In genomic region chr2:144210076-144210475, GRCh38 we compare ENCODE assay signal across 27 cellular contexts.
DNase-seq lines count a peak whose midpoint lies in the region; ATAC-seq, FAIRE-seq and TF ChIP-seq lines count a peak whose summit lies in the region.
"Had no signal": no experiment of that assay in that cellular context is flagged by ENCODE, and none has a peak within 500 bp of the region (broad histone marks: within the 10 kb centered on the region; RNA-seq: fewer than 3 reads in every experiment).

No MANE protein-coding gene starts in this region.

- 92% methylated on average over 2 of the region's 2 CpGs for WGBS in HepG2 (ENCODE audit: low lambda C conversion rate)
- 100% methylated on average over 2 of the region's 2 CpGs for WGBS in right lobe of liver (ENCODE audit: insufficient coverage, low coverage, low lambda C conversion rate, missing lambda C conversion rate)

- peaks cover 36% of the 10 kb centered on the region for H3K4me1 Mint-ChIP-seq in stimulated activated effector memory CD8-positive, alpha-beta T cell treated with anti-CD3 and anti-CD28 coated beads, Interleukin-12 subunit alpha, Interleukin-12 subunit beta, amount 100 ng/mL, for 72 hours

- FAIRE-seq in HepG2 (lab: Jason Lieb, UNC) = peak; percentile 36
- FAIRE-seq: A549, GM12878, GM18507 had no signal

- no peaks in the 10 kb centered on the region for H3F3A ChIP-seq in Loucy (ENCODE audit: low read depth)

- no peak overlapping the region for H3K27ac ChIP-seq in HepG2 (ENCODE audit: extremely low read length, insufficient read depth, low read length)
- H3K27ac ChIP-seq in right lobe of liver = no peak overlapping the region
- H3K27ac ChIP-seq: 22Rv1; A549; BLaER1 treated with 17β-estradiol and CSF1 and Interleukin-3, amounts not matched to agents 10 nM and 100 nM; C4-2B had no signal

- peaks cover 42% of the 10 kb centered on the region for H3K36me3 Mint-ChIP-seq in stimulated activated effector memory CD8-positive, alpha-beta T cell treated with anti-CD3 and anti-CD28 coated beads, Interleukin-12 subunit alpha, Interleukin-12 subunit beta, amount 100 ng/mL, for 72 hours

- intact Hi-C loops in HepG2 (cut with micrococcal nuclease; ENCODE audit: unreplicated experiment) (no loop called here), right lobe of liver (cut with DNase I) (no loop called here)

- TF ChIP-seq EP300 in HepG2 (IDR thresholded peaks at IDR 0.05; ENCODE audit: low read depth in 2 of 2, low read length in 2 of 2) (no peak), HepG2 (CRISPR knock-in tag; IDR thresholded peaks at IDR 0.05; ENCODE audit: borderline replicate concordance) (no peak)

- in situ Hi-C loops in HepG2 (cut with HindIII; ENCODE audit: extremely low pct_ligation_motif_present, low pct_unique_long_range_greater_than_20kb) = no loop called here

- peaks cover 4% of the 10 kb centered on the region for H3K9me3 Mint-ChIP-seq in stimulated activated effector memory CD8-positive, alpha-beta T cell treated with anti-CD3 and anti-CD28 coated beads, Interleukin-12 subunit alpha, Interleukin-12 subunit beta, amount 100 ng/mL, for 72 hours
- H3K9me3 Mint-ChIP-seq: CD4-positive, alpha-beta T cell; CD8-positive, alpha-beta T cell had no signal

- TF ChIP-seq RAD21 in HepG2 (CRISPR knock-in tag; IDR thresholded peaks at IDR 0.05) = no peak

- ATAC-seq in HepG2 (no peak), right lobe of liver (no peak)
- ATAC-seq in stimulated activated effector memory CD8-positive, alpha-beta T cell treated with anti-CD3 and anti-CD28 coated beads, Interleukin-12 subunit alpha, Interleukin-12 subunit beta, amount 100 ng/mL, for 72 hours = no peak
- ATAC-seq: A549; CD8-positive, alpha-beta T cell; GM12878 had no signal

- DNase-seq in HepG2 (ENCODE audit: low spot score) (no peak), right lobe of liver (no peak), myocyte (ENCODE audit: low read depth) (peak; percentile 54), D341Med (ENCODE audit: low spot score) (no peak), islet precursor cell (no peak)
- no peak for DNase-seq in stimulated activated effector memory CD8-positive, alpha-beta T cell treated with anti-CD3 and anti-CD28 coated beads, Interleukin-12 subunit alpha, Interleukin-12 subunit beta, amount 100 ng/mL, for 72 hours (ENCODE audit: low spot score in 2 of 2)
- DNase-seq in stimulated activated naive CD4-positive, alpha-beta T cell (lab: John Stamatoyannopoulos, UW) = no peak
- DNase-seq: AML-193; Caco-2; Calu3; CD4-positive, alpha-beta T cell; CD8-positive, alpha-beta T cell; DMS 273 treated with DMSO at 0.1 percent for 48 hours; DMS153; DMS53; DMS79; DND-41; EL; GDM1 had no signal

- no peaks in the 10 kb centered on the region for H4K20me1 ChIP-seq in HepG2 (ENCODE audit: insufficient read depth, low read length)
- no peaks in the 10 kb centered on the region for H4K20me1 ChIP-seq in Loucy (ENCODE audit: insufficient read depth, low read length, poor library complexity, severe bottlenecking)
- H4K20me1 ChIP-seq: BLaER1 treated with 17β-estradiol and CSF1 and Interleukin-3, amounts not matched to agents 10 nM and 100 nM had no signal

- no peaks in the 10 kb centered on the region for H3K9me2 ChIP-seq in Loucy (replicated peaks; ENCODE audit: low read depth, low read length)

- TF ChIP-seq POLR2A in HepG2 (IDR thresholded peaks at IDR 0.05; ENCODE audit: insufficient read depth in 1 of 2, low read depth in 2 of 2, low read length in 2 of 2) (no peak), right lobe of liver (IDR thresholded peaks at IDR 0.05) (no peak)

- H3K4me2 ChIP-seq in HepG2 (ENCODE audit: low read depth, low read length) = no peak overlapping the region
- H3K4me2 ChIP-seq in Loucy (ENCODE audit: low read depth, low read length, poor library complexity, severe bottlenecking) = peak overlapping the region; percentile 57
- H3K4me2 ChIP-seq: A549; BLaER1 treated with 17β-estradiol and CSF1 and Interleukin-3, amounts not matched to agents 10 nM and 100 nM had no signal

- H3K27me3 ChIP-seq in HepG2 (ENCODE audit: control insufficient read depth in 1 of 2, insufficient read depth in 2 of 2, low read length in 2 of 2) = no peaks in the 10 kb centered on the region
- no peaks in the 10 kb centered on the region for H3K27me3 ChIP-seq in right lobe of liver
- H3K27me3 ChIP-seq in Loucy (ENCODE audit: insufficient read depth, low read length, poor library complexity, severe bottlenecking) = no peaks in the 10 kb centered on the region
- H3K27me3 ChIP-seq: BLaER1 treated with 17β-estradiol and CSF1 and Interleukin-3, amounts not matched to agents 10 nM and 100 nM had no signal

- H3K9me3 ChIP-seq in HepG2 (ENCODE audit: low read length) (no peaks in the 10 kb centered on the region), right lobe of liver (no peaks in the 10 kb centered on the region), Loucy (ENCODE audit: insufficient read depth, low read depth, low read length) (no peaks in the 10 kb centered on the region)
- H3K9me3 ChIP-seq: A549; BLaER1 treated with 17β-estradiol and CSF1 and Interleukin-3, amounts not matched to agents 10 nM and 100 nM; Caco-2 had no signal

- H3K4me1 ChIP-seq in HepG2 (ENCODE audit: insufficient read depth, low read length) (peaks cover 8% of the 10 kb centered on the region), right lobe of liver (no peaks in the 10 kb centered on the region), Loucy (ENCODE audit: insufficient read depth, low read length, poor library complexity, severe bottlenecking) (peaks cover 51% of the 10 kb centered on the region)
- H3K4me1 ChIP-seq: A549; BLaER1 treated with 17β-estradiol and CSF1 and Interleukin-3, amounts not matched to agents 10 nM and 100 nM; Caco-2 had no signal

- no peak overlapping the region for H2AFZ ChIP-seq in HepG2 (ENCODE audit: low read length)
- H2AFZ ChIP-seq in Loucy (ENCODE audit: low read length) = no peak overlapping the region

- POLR2A ChIA-PET in HepG2 (lab: Yijun Ruan, JAX) = no interaction called here

- CTCF ChIA-PET in HepG2 (lab: Yijun Ruan, JAX; ENCODE audit: low intra/inter-chr PET ratio, low total read pairs) = no interaction called here

- H3K4me3 ChIP-seq in HepG2 (replicated peaks in 1 of 3; ENCODE audit: insufficient read depth in 1 of 3, low read depth in 2 of 3, low read length in 3 of 3) (no peak overlapping the region), right lobe of liver (no peak overlapping the region), Loucy (ENCODE audit: low read length, poor library complexity, severe bottlenecking) (peak overlapping the region; percentile 3)
- H3K4me3 ChIP-seq: A549; BLaER1 treated with 17β-estradiol and CSF1 and Interleukin-3, amounts not matched to agents 10 nM and 100 nM; GM12878 had no signal

- no peaks in the 10 kb centered on the region for H3K79me2 ChIP-seq in HepG2 (ENCODE audit: insufficient read depth, low read length)
- no peaks in the 10 kb centered on the region for H3K79me2 ChIP-seq in Loucy (ENCODE audit: insufficient read depth, low read length)

- TF ChIP-seq CTCF in HepG2 (CRISPR knock-in tag; IDR thresholded peaks at IDR 0.05) (no peak), right lobe of liver (IDR thresholded peaks at IDR 0.05) (no peak), Loucy (conservative IDR thresholded peaks at IDR 0.05; ENCODE audit: low read length) (no peak)

- H3K36me3 ChIP-seq in HepG2 (replicated peaks in 1 of 2; ENCODE audit: control insufficient read depth in 1 of 2, insufficient read depth in 2 of 2, low read length in 2 of 2) (no peaks in the 10 kb centered on the region), right lobe of liver (no peaks in the 10 kb centered on the region), Loucy (ENCODE audit: insufficient read depth, low read length) (peaks cover 6% of the 10 kb centered on the region; the same call in 1 of the 2 replicates)

- peak overlapping the region; percentile 46 for H3K27ac Mint-ChIP-seq in stimulated activated effector memory CD8-positive, alpha-beta T cell treated with anti-CD3 and anti-CD28 coated beads, Interleukin-12 subunit alpha, Interleukin-12 subunit beta, amount 100 ng/mL, for 72 hours
- H3K27ac Mint-ChIP-seq: B cell; CD4-positive, alpha-beta T cell; CD8-positive, alpha-beta T cell had no signal

- no peak overlapping the region for H3K4me3 Mint-ChIP-seq in stimulated activated effector memory CD8-positive, alpha-beta T cell treated with anti-CD3 and anti-CD28 coated beads, Interleukin-12 subunit alpha, Interleukin-12 subunit beta, amount 100 ng/mL, for 72 hours
- H3K4me3 Mint-ChIP-seq: B cell; CD4-positive, alpha-beta T cell; CD8-positive, alpha-beta T cell had no signal

- no TSS peak for BruUV-seq in HepG2 (replicated peaks; lab: Mats Ljungman, UMichigan)

- no peak overlapping the region for H3K9ac ChIP-seq in HepG2 (ENCODE audit: insufficient read depth, low read depth, low read length)
- no peak overlapping the region for H3K9ac ChIP-seq in Loucy (ENCODE audit: low read depth, low read length, poor library complexity, severe bottlenecking)
- H3K9ac ChIP-seq: BLaER1 treated with 17β-estradiol and CSF1 and Interleukin-3, amounts not matched to agents 10 nM and 100 nM had no signal

TF ChIP-seq in HepG2, 621 proteins besides CTCF, POLR2A, EP300 and RAD21 (continues in another document):
- TF ChIP-seq, protein P1, sequence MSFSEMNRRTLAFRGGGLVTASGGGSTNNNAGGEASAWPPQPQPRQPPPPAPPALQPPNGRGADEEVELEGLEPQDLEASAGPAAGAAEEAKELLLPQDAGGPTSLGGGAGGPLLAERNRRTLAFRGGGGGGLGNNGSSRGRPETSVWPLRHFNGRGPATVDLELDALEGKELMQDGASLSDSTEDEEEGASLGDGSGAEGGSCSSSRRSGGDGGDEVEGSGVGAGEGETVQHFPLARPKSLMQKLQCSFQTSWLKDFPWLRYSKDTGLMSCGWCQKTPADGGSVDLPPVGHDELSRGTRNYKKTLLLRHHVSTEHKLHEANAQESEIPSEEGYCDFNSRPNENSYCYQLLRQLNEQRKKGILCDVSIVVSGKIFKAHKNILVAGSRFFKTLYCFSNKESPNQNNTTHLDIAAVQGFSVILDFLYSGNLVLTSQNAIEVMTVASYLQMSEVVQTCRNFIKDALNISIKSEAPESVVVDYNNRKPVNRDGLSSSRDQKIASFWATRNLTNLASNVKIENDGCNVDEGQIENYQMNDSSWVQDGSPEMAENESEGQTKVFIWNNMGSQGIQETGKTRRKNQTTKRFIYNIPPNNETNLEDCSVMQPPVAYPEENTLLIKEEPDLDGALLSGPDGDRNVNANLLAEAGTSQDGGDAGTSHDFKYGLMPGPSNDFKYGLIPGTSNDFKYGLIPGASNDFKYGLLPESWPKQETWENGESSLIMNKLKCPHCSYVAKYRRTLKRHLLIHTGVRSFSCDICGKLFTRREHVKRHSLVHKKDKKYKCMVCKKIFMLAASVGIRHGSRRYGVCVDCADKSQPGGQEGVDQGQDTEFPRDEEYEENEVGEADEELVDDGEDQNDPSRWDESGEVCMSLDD (CRISPR knock-in tag; IDR thresholded peaks at IDR 0.05; ENCODE audit: borderline replicate concordance) = no peak
- no peak for TF ChIP-seq ZNF580 (CRISPR knock-in tag; IDR thresholded peaks at IDR 0.05; ENCODE audit: borderline replicate concordance, low read depth)
